2 cellular contexts compared by ENCODE assay signal in the genomic region with DNA sequence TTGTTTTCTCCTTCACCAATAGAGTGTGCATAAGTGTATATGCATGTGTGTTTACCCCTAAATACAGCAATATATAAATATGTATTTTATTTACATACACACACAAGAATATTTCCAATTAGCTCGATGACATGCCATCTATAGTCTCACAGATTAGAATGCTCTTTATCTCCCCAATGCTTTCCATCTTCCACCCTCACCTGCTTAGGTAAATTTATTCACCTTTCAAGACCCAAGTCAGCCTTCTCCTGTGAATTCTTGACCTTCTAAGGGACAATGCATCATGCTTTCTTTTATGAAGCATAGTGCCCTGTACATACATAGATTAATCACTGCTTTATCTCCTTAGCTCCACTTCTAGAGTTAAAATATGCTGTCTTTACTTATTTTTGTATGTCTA.
TF ChIP-seq lines count a peak whose summit lies in the region.

No MANE protein-coding gene starts in this region.

TF ChIP-seq in IMR-90, 13 proteins besides CTCF, POLR2A, EP300 and RAD21 (continued from another document):
- no peak for TF ChIP-seq MAZ (IDR thresholded peaks at IDR 0.05; ENCODE audit: borderline replicate concordance, low read depth, low read length)
- no peak for TF ChIP-seq RFX5 (IDR thresholded peaks at IDR 0.05; ENCODE audit: low read depth, low read length)
- no peak for TF ChIP-seq RCOR1 (IDR thresholded peaks at IDR 0.05; ENCODE audit: insufficient replicate concordance, low read length)
- no peak for TF ChIP-seq CHD1 (IDR thresholded peaks at IDR 0.05; ENCODE audit: low read depth, low read length)
- TF ChIP-seq MAFK (IDR thresholded peaks at IDR 0.05; ENCODE audit: low read depth, low read length) = no peak

TF ChIP-seq in WTC11, 78 proteins besides CTCF, POLR2A, EP300 and RAD21 (continued from another document):
- TF ChIP-seq, protein P1, sequence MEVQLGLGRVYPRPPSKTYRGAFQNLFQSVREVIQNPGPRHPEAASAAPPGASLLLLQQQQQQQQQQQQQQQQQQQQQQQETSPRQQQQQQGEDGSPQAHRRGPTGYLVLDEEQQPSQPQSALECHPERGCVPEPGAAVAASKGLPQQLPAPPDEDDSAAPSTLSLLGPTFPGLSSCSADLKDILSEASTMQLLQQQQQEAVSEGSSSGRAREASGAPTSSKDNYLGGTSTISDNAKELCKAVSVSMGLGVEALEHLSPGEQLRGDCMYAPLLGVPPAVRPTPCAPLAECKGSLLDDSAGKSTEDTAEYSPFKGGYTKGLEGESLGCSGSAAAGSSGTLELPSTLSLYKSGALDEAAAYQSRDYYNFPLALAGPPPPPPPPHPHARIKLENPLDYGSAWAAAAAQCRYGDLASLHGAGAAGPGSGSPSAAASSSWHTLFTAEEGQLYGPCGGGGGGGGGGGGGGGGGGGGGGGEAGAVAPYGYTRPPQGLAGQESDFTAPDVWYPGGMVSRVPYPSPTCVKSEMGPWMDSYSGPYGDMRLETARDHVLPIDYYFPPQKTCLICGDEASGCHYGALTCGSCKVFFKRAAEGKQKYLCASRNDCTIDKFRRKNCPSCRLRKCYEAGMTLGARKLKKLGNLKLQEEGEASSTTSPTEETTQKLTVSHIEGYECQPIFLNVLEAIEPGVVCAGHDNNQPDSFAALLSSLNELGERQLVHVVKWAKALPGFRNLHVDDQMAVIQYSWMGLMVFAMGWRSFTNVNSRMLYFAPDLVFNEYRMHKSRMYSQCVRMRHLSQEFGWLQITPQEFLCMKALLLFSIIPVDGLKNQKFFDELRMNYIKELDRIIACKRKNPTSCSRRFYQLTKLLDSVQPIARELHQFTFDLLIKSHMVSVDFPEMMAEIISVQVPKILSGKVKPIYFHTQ (CRISPR knock-in tag; IDR thresholded peaks at IDR 0.05) = no peak
- TF ChIP-seq NR1H2 (CRISPR knock-in tag; IDR thresholded peaks at IDR 0.05) (no peak), ZNF425 (CRISPR knock-in tag; conservative IDR thresholded peaks at IDR 0.05) (no peak), TCF7 (CRISPR knock-in tag; IDR thresholded peaks at IDR 0.05; ENCODE audit: low read depth) (no peak), ZNF671 (CRISPR knock-in tag; IDR thresholded peaks at IDR 0.05) (no peak), ZNF281 (CRISPR knock-in tag; IDR thresholded peaks at IDR 0.05) (no peak), ATF1 (CRISPR knock-in tag; IDR thresholded peaks at IDR 0.05) (no peak), SP1 (CRISPR knock-in tag; conservative IDR thresholded peaks at IDR 0.05) (no peak), CBFB (CRISPR knock-in tag; IDR thresholded peaks at IDR 0.05; ENCODE audit: low read depth) (no peak), JUN (CRISPR knock-in tag; IDR thresholded peaks at IDR 0.05) (no peak), ARID4B (CRISPR knock-in tag; IDR thresholded peaks at IDR 0.05; ENCODE audit: borderline replicate concordance) (no peak), NFATC4 (CRISPR knock-in tag; IDR thresholded peaks at IDR 0.05) (no peak), ZNF138 (CRISPR knock-in tag; conservative IDR thresholded peaks at IDR 0.05) (no peak), TP53 (CRISPR knock-in tag; IDR thresholded peaks at IDR 0.05) (no peak), ELF4 (CRISPR knock-in tag; IDR thresholded peaks at IDR 0.05; ENCODE audit: low read depth) (no peak)
- TF ChIP-seq, protein P2, sequence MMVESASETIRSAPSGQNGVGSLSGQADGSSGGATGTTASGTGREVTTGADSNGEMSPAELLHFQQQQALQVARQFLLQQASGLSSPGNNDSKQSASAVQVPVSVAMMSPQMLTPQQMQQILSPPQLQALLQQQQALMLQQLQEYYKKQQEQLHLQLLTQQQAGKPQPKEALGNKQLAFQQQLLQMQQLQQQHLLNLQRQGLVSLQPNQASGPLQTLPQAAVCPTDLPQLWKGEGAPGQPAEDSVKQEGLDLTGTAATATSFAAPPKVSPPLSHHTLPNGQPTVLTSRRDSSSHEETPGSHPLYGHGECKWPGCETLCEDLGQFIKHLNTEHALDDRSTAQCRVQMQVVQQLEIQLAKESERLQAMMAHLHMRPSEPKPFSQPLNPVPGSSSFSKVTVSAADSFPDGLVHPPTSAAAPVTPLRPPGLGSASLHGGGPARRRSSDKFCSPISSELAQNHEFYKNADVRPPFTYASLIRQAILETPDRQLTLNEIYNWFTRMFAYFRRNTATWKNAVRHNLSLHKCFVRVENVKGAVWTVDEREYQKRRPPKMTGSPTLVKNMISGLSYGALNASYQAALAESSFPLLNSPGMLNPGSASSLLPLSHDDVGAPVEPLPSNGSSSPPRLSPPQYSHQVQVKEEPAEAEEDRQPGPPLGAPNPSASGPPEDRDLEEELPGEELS (CRISPR knock-in tag; IDR thresholded peaks at IDR 0.05) = no peak
TF ChIP-seq in WTC11: peak in this region for 0.
